ENCODE assay signal across 19 cellular contexts in genomic region chr12:109434556-109434955, GRCh38. TPM values are rescaled to one million over a fixed set of nuclear protein-coding genes. Genes with fewer than 3 reads are reported as not detected.
DNase-seq lines count a peak whose midpoint lies in the region; ATAC-seq and TF ChIP-seq lines count a peak whose summit lies in the region.
"Had no signal": no experiment of that assay in that cellular context is flagged by ENCODE, and none has a peak within 500 bp of the region (broad histone marks: within the 10 kb centered on the region; RNA-seq: fewer than 3 reads in every experiment).

No MANE protein-coding gene starts in this region.

- 0 out of 2 replicates have a peak overlapping the region, but pooled peaks have one; percentile 57 for H3K27ac Mint-ChIP-seq in WTC11
- H3K27ac Mint-ChIP-seq: CD14-positive monocyte; CD4-positive, alpha-beta memory T cell; HFFc6; IgD-negative memory B cell had no signal

- WGBS in esophagus, 2 donors = 73 to 76% methylated on average over 6 of the region's 6 CpGs
- 42 to 45% methylated on average over 6 of the region's 6 CpGs for WGBS in thyroid gland, 2 donors

- no peak for ATAC-seq in WTC11
- ATAC-seq: A549, HCT116 had no signal

- peaks cover 0 to 3% of the 10 kb centered on the region in 2 donors for H3K9me3 ChIP-seq in esophagus (ENCODE audit: control insufficient read depth in 2 of 2, insufficient read depth in 1 of 2, low read depth in 1 of 2, low read length in 1 of 2)
- no peaks in the 10 kb centered on the region for H3K9me3 ChIP-seq in thyroid gland
- H3K9me3 ChIP-seq: A549, BLaER1 had no signal

- H3K9me3 Mint-ChIP-seq in WTC11 = peaks cover 5% of the 10 kb centered on the region; the same call in 1 of the 2 replicates
- H3K9me3 Mint-ChIP-seq: HFFc6 had no signal

- intact Hi-C loops in thyroid gland (cut with DNase I) = loop anchor here (5.0 kb wide), 1 partner anchor 43 kb away; the partner anchor contains the start of genes KCTD10 and UBE3B

- H3K27ac ChIP-seq in esophagus (ENCODE audit: low read depth in 2 of 2, low read length in 1 of 2) (peak overlapping the region; percentile 68 to 89), thyroid gland (peak overlapping the region; percentile 87 to 93 (median 91))
- H3K27ac ChIP-seq: 22Rv1, A549, BLaER1 had no signal

- H3K4me3 ChIP-seq in esophagus (ENCODE audit: low read depth in 1 of 2, low read length in 2 of 2) (no peak overlapping the region), thyroid gland (replicated peaks in 1 of 3) (no peak overlapping the region)
- H3K4me3 ChIP-seq: A549, BLaER1 had no signal

- CTCF ChIA-PET in WTC11 (lab: Charles Lee) = interaction anchor here (1.3 to 5.4 kb wide), 13 partner anchors 9 to 171 kb away, joined by 3 to 52 read pairs (median 11); partner anchors contain the start of genes KCTD10 and UBE3B

- H3K27me3 Mint-ChIP-seq in WTC11 (ENCODE audit: low read depth) = peaks cover 3% of the 10 kb centered on the region; the same call in 1 of the 2 replicates
- H3K27me3 Mint-ChIP-seq: CD4-positive, alpha-beta memory T cell had no signal

- no peaks in the 10 kb centered on the region for H3K27me3 ChIP-seq in esophagus (ENCODE audit: control insufficient read depth in 1 of 2, insufficient read depth in 2 of 2, low read length in 2 of 2)
- H3K27me3 ChIP-seq in thyroid gland = no peaks in the 10 kb centered on the region
- H3K27me3 ChIP-seq: BLaER1 had no signal

- no peak overlapping the region for H3K4me3 Mint-ChIP-seq in WTC11
- H3K4me3 Mint-ChIP-seq: CD14-positive monocyte; CD4-positive, alpha-beta memory T cell; HFFc6; IgD-negative memory B cell had no signal

- peaks cover 2 to 10% of the 10 kb centered on the region in 2 donors for H3K4me1 ChIP-seq in esophagus (ENCODE audit: control insufficient read depth in 2 of 2, insufficient read depth in 2 of 2, low read length in 1 of 2)
- peaks cover 44 to 58% of the 10 kb centered on the region in 2 donors for H3K4me1 ChIP-seq in thyroid gland

- TF ChIP-seq CTCF in WTC11 (IDR thresholded peaks at IDR 0.05) (no peak), thyroid gland (IDR thresholded peaks at IDR 0.05) (no peak)

- DNase-seq in AG20443 (ENCODE audit: low spot score) (peak; percentile 35), WTC11 (ENCODE audit: low spot score) (no peak), thyroid gland (peak; percentile 67 to 80), ecto neural progenitor cell (ENCODE audit: low spot score) (no peak), occipital lobe (lab: John Stamatoyannopoulos, UW) (no peak), NCI-H82 (lab: John Stamatoyannopoulos, UW) (no peak)
- DNase-seq: CD4-positive, alpha-beta memory T cell; DMS153; DMS79; GF-D8; HFFc6; KBM-7 had no signal

- POLR2A ChIA-PET in WTC11 (lab: Charles Lee) = interaction anchor here (1.1 kb wide), 1 partner anchor 24 kb away, joined by 3 read pairs; no protein-coding TSS in a partner anchor

- peak in 1 of 2 donors; percentile 47 for TF ChIP-seq POLR2A in thyroid gland (IDR thresholded peaks at IDR 0.05)

- H3K36me3 ChIP-seq in esophagus (ENCODE audit: control insufficient read depth in 2 of 2, insufficient read depth in 2 of 2, low read length in 1 of 2) = no peaks in the 10 kb centered on the region
- no peaks in the 10 kb centered on the region for H3K36me3 ChIP-seq in thyroid gland
- H3K36me3 ChIP-seq: BLaER1 had no signal

- peaks cover 52% of the 10 kb centered on the region for H3K4me1 Mint-ChIP-seq in WTC11

- no peaks in the 10 kb centered on the region for H3K36me3 Mint-ChIP-seq in WTC11
- H3K36me3 Mint-ChIP-seq: CD14-positive monocyte; CD4-positive, alpha-beta memory T cell; IgD-negative memory B cell had no signal

TF ChIP-seq in WTC11, 78 proteins besides CTCF, POLR2A, EP300 and RAD21:
- TF ChIP-seq PRDM15 (CRISPR knock-in tag; IDR thresholded peaks at IDR 0.05) (no peak), ZNF317 (CRISPR knock-in tag; IDR thresholded peaks at IDR 0.05; ENCODE audit: borderline replicate concordance, low read depth) (no peak), ZNF396 (CRISPR knock-in tag; IDR thresholded peaks at IDR 0.05; ENCODE audit: borderline replicate concordance) (no peak), FOXJ3 (CRISPR knock-in tag; IDR thresholded peaks at IDR 0.05; ENCODE audit: borderline replicate concordance) (no peak), NFE2L1 (CRISPR knock-in tag; IDR thresholded peaks at IDR 0.05) (no peak)
- TF ChIP-seq, protein P1, sequence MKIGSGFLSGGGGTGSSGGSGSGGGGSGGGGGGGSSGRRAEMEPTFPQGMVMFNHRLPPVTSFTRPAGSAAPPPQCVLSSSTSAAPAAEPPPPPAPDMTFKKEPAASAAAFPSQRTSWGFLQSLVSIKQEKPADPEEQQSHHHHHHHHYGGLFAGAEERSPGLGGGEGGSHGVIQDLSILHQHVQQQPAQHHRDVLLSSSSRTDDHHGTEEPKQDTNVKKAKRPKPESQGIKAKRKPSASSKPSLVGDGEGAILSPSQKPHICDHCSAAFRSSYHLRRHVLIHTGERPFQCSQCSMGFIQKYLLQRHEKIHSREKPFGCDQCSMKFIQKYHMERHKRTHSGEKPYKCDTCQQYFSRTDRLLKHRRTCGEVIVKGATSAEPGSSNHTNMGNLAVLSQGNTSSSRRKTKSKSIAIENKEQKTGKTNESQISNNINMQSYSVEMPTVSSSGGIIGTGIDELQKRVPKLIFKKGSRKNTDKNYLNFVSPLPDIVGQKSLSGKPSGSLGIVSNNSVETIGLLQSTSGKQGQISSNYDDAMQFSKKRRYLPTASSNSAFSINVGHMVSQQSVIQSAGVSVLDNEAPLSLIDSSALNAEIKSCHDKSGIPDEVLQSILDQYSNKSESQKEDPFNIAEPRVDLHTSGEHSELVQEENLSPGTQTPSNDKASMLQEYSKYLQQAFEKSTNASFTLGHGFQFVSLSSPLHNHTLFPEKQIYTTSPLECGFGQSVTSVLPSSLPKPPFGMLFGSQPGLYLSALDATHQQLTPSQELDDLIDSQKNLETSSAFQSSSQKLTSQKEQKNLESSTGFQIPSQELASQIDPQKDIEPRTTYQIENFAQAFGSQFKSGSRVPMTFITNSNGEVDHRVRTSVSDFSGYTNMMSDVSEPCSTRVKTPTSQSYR (CRISPR knock-in tag; IDR thresholded peaks at IDR 0.05) = no peak
TF ChIP-seq in WTC11: peak in this region for 0.

RNA-seq across cellular contexts. Expression of gene KCTD10, which starts 42.5 kb away (rescaled TPM):
- total RNA-seq in WTC11 (2021) = 35.1 to 44.7 TPM (median 37.6 TPM) in 3 replicates
- 10 to 100 TPM; 15.4 to 28.2 TPM for polyA plus RNA-seq in esophagus
- total RNA-seq in thyroid gland = 100 to 1,000 TPM in 1 of 4 donors, 10 to 100 TPM in 3; 70.3 to 149 (median 85.4) TPM
- total RNA-seq in occipital lobe = 55.2 TPM

RNA-seq across cellular contexts. Expression of gene UBE3B, which starts 42.9 kb away (rescaled TPM):
- total RNA-seq in WTC11 (2021) (28.9 to 32.2 TPM (median 29.3 TPM) in 3 replicates), thyroid gland (10 to 100 TPM; 52.2 to 72.5 (median 65.5) TPM), occipital lobe (24.3 TPM)
- 10 to 100 TPM; 12.6 to 14.0 TPM for polyA plus RNA-seq in esophagus

Comparison
In these comparisons a context has a peak if more than half of its experiments do, and no peak if none do; other contexts are left out.
1. DNase-seq: peak in AG20443 (single experiment) and thyroid gland (2 of 2); none in WTC11 (single experiment), ecto neural progenitor cell (single experiment), occipital lobe (single experiment) and NCI-H82 (single experiment).